In the genomic region with DNA sequence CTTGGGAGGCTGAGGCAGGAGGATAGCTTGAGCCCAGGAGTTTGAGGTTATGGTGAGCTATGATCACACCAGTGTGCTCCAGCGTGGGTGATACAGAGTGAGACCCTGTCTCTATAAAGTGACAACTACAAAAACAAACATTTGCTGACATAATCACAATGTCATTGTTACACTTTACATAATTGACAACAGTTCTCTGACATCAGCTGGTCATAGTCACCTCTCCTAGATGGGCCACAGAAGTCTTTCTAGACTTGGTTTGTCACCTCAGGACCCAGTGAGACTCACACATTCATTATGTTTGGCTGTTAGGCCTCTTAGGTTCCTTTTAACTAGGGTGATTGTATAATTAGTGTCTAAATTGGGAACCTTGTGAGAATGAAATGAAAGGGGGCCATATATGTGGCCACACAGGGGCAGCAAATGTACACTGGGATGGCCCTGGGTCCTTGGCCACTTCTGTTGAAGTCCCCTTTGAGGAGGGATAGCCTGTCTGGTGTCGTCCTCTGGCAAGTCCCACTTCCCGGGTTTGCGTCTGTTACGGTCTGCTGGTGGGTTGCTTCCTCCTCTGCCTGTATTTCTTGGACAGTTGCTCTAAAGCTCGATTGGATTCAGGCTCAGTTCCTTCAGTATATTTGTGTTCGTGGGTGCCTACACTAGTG, we compare ENCODE assay signal across 1 cellular context.
TF ChIP-seq lines count a peak whose summit lies in the region.

No MANE protein-coding gene starts in this region.

TF ChIP-seq in HepG2, 621 proteins besides CTCF, POLR2A, EP300 and RAD21:
- TF ChIP-seq MAFF (IDR thresholded peaks at IDR 0.05; ENCODE audit: low read depth, low read length) (peak; percentile 70), ZNF747 (CRISPR knock-in tag; IDR thresholded peaks at IDR 0.05; ENCODE audit: borderline replicate concordance) (no peak), STAG1 (CRISPR knock-in tag; IDR thresholded peaks at IDR 0.05) (peak; percentile 34), MAFK (conservative IDR thresholded peaks at IDR 0.05 in 1 of 2, IDR thresholded peaks at IDR 0.05 in 1 of 2; ENCODE audit: low read length in 2 of 2) (peak; percentile 79 to 84)
